ENCODE assay signal across 1 cellular context in the genomic region with DNA sequence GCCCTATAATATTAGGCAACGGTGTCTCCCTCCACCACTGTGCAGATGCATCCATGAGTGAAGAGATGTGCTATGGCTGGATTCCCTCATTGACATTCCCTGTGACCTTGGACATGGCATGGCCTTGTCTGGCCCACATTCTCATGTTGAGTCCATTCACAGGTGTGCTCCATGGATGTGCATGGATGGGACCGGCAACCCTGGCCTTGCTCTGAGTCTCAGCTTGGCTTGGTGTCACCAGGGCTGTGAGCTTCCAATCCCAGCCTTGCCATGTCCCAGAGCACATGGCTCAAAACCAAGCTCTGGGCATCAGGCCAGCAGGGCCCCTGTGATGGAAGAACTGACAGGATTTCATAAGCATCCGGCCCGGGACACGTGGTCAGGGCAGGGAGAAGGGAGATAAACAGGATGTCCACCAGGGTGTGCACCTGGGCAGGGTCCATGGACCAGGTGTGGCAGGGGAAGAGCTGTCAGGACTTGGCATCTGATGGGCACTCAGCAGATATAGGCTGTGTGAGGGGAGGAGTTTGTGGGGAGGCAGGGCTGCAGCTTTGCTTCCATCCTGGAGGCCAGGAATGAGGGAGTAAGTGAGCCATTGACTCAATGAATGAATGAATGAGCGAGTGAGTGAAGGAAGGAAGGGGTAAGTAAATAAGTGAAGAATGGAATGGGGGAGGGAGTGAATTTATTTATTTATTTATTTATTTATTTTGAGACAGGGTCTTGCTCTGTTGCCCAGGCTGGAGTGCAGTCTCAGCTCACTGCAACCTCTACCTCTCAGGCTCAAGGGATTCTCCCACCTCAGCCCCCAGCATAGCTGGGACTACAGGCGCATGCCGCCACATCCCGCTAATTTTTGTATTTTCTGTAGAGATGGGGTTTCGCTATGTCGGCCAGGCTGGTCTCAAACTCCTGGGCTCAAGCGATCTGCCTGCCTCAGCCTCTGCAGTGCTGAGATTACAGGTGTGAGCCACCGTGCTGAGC.
TF ChIP-seq lines count a peak whose summit lies in the region.

No MANE protein-coding gene starts in this region.

TF ChIP-seq in K562, 482 proteins besides CTCF, POLR2A, EP300 and RAD21 (continued from another document and continues in another):
- TF ChIP-seq, protein P1, sequence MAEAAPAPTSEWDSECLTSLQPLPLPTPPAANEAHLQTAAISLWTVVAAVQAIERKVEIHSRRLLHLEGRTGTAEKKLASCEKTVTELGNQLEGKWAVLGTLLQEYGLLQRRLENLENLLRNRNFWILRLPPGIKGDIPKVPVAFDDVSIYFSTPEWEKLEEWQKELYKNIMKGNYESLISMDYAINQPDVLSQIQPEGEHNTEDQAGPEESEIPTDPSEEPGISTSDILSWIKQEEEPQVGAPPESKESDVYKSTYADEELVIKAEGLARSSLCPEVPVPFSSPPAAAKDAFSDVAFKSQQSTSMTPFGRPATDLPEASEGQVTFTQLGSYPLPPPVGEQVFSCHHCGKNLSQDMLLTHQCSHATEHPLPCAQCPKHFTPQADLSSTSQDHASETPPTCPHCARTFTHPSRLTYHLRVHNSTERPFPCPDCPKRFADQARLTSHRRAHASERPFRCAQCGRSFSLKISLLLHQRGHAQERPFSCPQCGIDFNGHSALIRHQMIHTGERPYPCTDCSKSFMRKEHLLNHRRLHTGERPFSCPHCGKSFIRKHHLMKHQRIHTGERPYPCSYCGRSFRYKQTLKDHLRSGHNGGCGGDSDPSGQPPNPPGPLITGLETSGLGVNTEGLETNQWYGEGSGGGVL (CRISPR knock-in tag; IDR thresholded peaks at IDR 0.05): 0 out of 2 replicates have a peak, but pooled peaks have one; percentile 9
- TF ChIP-seq MTA2 (IDR thresholded peaks at IDR 0.05; ENCODE audit: low read depth) (no peak), SMARCB1 (IDR thresholded peaks at IDR 0.05; ENCODE audit: insufficient read length, low read depth) (no peak), SRSF9 (IDR thresholded peaks at IDR 0.05; ENCODE audit: borderline replicate concordance, low read depth, low read length) (no peak), KAT7 (CRISPR knock-in tag; IDR thresholded peaks at IDR 0.05; ENCODE audit: borderline replicate concordance) (no peak), ADNP (tag; IDR thresholded peaks at IDR 0.05) (no peak), PATZ1 (CRISPR knock-in tag; IDR thresholded peaks at IDR 0.05; ENCODE audit: borderline replicate concordance) (peak; percentile 80; the same call in 1 of the 2 replicates), XRCC4 (IDR thresholded peaks at IDR 0.05; ENCODE audit: extremely low read depth, insufficient read depth, insufficient read length) (no peak), CTBP1 (IDR thresholded peaks at IDR 0.05; ENCODE audit: borderline replicate concordance) (peak; percentile 77), ZBTB9 (CRISPR knock-in tag; IDR thresholded peaks at IDR 0.05) (peak; percentile 93), ZNF124 (CRISPR knock-in tag; IDR thresholded peaks at IDR 0.05) (no peak), MTA3 (IDR thresholded peaks at IDR 0.05; ENCODE audit: borderline replicate concordance) (peak; percentile 55; the same call in 1 of the 2 replicates), TBP (optimal IDR thresholded peaks at IDR 0.05; ENCODE audit: low read depth, low read length) (no peak), ZFP1 (CRISPR knock-in tag; IDR thresholded peaks at IDR 0.05) (no peak), ZNF133 (CRISPR knock-in tag; IDR thresholded peaks at IDR 0.05) (no peak), GTF2A2 (tag; IDR thresholded peaks at IDR 0.05) (peak; percentile 72), BCL6 (CRISPR knock-in tag; IDR thresholded peaks at IDR 0.05) (no peak; the same call in 1 of the 2 replicates)
- TF ChIP-seq, protein P2, sequence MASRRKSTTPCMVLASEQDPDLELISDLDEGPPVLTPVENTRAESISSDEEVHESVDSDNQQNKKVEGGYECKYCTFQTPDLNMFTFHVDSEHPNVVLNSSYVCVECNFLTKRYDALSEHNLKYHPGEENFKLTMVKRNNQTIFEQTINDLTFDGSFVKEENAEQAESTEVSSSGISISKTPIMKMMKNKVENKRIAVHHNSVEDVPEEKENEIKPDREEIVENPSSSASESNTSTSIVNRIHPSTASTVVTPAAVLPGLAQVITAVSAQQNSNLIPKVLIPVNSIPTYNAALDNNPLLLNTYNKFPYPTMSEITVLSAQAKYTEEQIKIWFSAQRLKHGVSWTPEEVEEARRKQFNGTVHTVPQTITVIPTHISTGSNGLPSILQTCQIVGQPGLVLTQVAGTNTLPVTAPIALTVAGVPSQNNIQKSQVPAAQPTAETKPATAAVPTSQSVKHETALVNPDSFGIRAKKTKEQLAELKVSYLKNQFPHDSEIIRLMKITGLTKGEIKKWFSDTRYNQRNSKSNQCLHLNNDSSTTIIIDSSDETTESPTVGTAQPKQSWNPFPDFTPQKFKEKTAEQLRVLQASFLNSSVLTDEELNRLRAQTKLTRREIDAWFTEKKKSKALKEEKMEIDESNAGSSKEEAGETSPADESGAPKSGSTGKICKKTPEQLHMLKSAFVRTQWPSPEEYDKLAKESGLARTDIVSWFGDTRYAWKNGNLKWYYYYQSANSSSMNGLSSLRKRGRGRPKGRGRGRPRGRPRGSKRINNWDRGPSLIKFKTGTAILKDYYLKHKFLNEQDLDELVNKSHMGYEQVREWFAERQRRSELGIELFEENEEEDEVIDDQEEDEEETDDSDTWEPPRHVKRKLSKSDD (conservative IDR thresholded peaks at IDR 0.05; ENCODE audit: low read length): no peak
- TF ChIP-seq, protein P3, sequence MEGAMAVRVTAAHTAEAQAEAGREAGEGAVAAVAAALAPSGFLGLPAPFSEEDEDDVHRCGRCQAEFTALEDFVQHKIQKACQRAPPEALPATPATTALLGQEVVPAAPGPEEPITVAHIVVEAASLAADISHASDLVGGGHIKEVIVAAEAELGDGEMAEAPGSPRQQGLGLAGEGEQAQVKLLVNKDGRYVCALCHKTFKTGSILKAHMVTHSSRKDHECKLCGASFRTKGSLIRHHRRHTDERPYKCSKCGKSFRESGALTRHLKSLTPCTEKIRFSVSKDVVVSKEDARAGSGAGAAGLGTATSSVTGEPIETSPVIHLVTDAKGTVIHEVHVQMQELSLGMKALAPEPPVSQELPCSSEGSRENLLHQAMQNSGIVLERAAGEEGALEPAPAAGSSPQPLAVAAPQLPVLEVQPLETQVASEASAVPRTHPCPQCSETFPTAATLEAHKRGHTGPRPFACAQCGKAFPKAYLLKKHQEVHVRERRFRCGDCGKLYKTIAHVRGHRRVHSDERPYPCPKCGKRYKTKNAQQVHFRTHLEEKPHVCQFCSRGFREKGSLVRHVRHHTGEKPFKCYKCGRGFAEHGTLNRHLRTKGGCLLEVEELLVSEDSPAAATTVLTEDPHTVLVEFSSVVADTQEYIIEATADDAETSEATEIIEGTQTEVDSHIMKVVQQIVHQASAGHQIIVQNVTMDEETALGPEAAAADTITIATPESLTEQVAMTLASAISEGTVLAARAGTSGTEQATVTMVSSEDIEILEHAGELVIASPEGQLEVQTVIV (CRISPR knock-in tag; IDR thresholded peaks at IDR 0.05; ENCODE audit: borderline replicate concordance): peak; percentile 69; the same call in 1 of the 2 replicates
- TF ChIP-seq, protein P4, sequence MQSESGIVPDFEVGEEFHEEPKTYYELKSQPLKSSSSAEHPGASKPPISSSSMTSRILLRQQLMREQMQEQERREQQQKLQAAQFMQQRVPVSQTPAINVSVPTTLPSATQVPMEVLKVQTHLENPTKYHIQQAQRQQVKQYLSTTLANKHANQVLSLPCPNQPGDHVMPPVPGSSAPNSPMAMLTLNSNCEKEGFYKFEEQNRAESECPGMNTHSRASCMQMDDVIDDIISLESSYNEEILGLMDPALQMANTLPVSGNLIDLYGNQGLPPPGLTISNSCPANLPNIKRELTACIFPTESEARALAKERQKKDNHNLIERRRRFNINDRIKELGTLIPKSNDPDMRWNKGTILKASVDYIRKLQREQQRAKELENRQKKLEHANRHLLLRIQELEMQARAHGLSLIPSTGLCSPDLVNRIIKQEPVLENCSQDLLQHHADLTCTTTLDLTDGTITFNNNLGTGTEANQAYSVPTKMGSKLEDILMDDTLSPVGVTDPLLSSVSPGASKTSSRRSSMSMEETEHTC (IDR thresholded peaks at IDR 0.05): no peak
- TF ChIP-seq, protein P5, sequence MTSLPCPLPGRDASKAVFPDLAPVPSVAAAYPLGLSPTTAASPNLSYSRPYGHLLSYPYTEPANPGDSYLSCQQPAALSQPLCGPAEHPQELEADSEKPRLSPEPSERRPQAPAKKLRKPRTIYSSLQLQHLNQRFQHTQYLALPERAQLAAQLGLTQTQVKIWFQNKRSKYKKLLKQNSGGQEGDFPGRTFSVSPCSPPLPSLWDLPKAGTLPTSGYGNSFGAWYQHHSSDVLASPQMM (CRISPR knock-in tag; IDR thresholded peaks at IDR 0.05): no peak
- TF ChIP-seq, protein P6, sequence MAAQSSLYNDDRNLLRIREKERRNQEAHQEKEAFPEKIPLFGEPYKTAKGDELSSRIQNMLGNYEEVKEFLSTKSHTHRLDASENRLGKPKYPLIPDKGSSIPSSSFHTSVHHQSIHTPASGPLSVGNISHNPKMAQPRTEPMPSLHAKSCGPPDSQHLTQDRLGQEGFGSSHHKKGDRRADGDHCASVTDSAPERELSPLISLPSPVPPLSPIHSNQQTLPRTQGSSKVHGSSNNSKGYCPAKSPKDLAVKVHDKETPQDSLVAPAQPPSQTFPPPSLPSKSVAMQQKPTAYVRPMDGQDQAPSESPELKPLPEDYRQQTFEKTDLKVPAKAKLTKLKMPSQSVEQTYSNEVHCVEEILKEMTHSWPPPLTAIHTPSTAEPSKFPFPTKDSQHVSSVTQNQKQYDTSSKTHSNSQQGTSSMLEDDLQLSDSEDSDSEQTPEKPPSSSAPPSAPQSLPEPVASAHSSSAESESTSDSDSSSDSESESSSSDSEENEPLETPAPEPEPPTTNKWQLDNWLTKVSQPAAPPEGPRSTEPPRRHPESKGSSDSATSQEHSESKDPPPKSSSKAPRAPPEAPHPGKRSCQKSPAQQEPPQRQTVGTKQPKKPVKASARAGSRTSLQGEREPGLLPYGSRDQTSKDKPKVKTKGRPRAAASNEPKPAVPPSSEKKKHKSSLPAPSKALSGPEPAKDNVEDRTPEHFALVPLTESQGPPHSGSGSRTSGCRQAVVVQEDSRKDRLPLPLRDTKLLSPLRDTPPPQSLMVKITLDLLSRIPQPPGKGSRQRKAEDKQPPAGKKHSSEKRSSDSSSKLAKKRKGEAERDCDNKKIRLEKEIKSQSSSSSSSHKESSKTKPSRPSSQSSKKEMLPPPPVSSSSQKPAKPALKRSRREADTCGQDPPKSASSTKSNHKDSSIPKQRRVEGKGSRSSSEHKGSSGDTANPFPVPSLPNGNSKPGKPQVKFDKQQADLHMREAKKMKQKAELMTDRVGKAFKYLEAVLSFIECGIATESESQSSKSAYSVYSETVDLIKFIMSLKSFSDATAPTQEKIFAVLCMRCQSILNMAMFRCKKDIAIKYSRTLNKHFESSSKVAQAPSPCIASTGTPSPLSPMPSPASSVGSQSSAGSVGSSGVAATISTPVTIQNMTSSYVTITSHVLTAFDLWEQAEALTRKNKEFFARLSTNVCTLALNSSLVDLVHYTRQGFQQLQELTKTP (IDR thresholded peaks at IDR 0.05; ENCODE audit: low read depth in 1 of 2, partially characterized antibody in 2 of 2): peak in 1 of 2 experiments; percentile 43
- TF ChIP-seq, protein P7, sequence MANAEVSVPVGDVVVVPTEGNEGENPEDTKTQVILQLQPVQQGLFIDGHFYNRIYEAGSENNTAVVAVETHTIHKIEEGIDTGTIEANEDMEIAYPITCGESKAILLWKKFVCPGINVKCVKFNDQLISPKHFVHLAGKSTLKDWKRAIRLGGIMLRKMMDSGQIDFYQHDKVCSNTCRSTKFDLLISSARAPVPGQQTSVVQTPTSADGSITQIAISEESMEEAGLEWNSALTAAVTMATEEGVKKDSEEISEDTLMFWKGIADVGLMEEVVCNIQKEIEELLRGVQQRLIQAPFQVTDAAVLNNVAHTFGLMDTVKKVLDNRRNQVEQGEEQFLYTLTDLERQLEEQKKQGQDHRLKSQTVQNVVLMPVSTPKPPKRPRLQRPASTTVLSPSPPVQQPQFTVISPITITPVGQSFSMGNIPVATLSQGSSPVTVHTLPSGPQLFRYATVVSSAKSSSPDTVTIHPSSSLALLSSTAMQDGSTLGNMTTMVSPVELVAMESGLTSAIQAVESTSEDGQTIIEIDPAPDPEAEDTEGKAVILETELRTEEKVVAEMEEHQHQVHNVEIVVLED (CRISPR knock-in tag; IDR thresholded peaks at IDR 0.05): peak; percentile 46
